Comparison of ENCODE assay signal across 1 cellular context in genomic region chr10:88091490-88092061, GRCh38.
TF ChIP-seq lines count a peak whose summit lies in the region.

No MANE protein-coding gene starts in this region.

TF ChIP-seq in GM12878, 131 proteins besides CTCF, POLR2A, EP300 and RAD21 (continued from another document):
- TF ChIP-seq PRDM15 (CRISPR knock-in tag; IDR thresholded peaks at IDR 0.05) (no peak), IRF4 (IDR thresholded peaks at IDR 0.05; ENCODE audit: low read depth, low read length) (peak; percentile 91), TCF3 (IDR thresholded peaks at IDR 0.05; ENCODE audit: borderline replicate concordance, insufficient read depth, low read depth, low read length) (0 out of 2 replicates have a peak, but pooled peaks have one; percentile 53), ATF7 (IDR thresholded peaks at IDR 0.05; ENCODE audit: low read depth) (peak; percentile 96), SP1 (IDR thresholded peaks at IDR 0.05; ENCODE audit: low read depth, low read length) (peak; percentile 46), CREM (IDR thresholded peaks at IDR 0.05; ENCODE audit: low read depth) (peak; percentile 93), GATAD2B (conservative IDR thresholded peaks at IDR 0.05; ENCODE audit: low read depth) (peak; percentile 61), FOXK2 (IDR thresholded peaks at IDR 0.05) (no peak), ZNF207 (IDR thresholded peaks at IDR 0.05; ENCODE audit: borderline replicate concordance) (no peak), HSF1 (IDR thresholded peaks at IDR 0.05; ENCODE audit: low read depth, low read length) (no peak), CHD1 (IDR thresholded peaks at IDR 0.05; ENCODE audit: low read depth, low read length) (no peak), TAF1 (IDR thresholded peaks at IDR 0.05; ENCODE audit: borderline replicate concordance, low read depth, low read length) (0 out of 2 replicates have a peak, but pooled peaks have one; percentile 28), BCLAF1 (IDR thresholded peaks at IDR 0.05) (no peak), MEF2B (IDR thresholded peaks at IDR 0.05; ENCODE audit: partially characterized antibody, poor library complexity, severe bottlenecking) (peak; percentile 96), MLLT1 (IDR thresholded peaks at IDR 0.05) (peak; percentile 87), ZNF274 (IDR thresholded peaks at IDR 0.05; ENCODE audit: insufficient read depth, insufficient read length) (no peak), RUNX3 (IDR thresholded peaks at IDR 0.05; ENCODE audit: low read length) (peak; percentile 96), PAX5 (IDR thresholded peaks at IDR 0.05; ENCODE audit: borderline replicate concordance, low read depth, low read length) (peak; percentile 97), BMI1 (IDR thresholded peaks at IDR 0.05; ENCODE audit: borderline replicate concordance) (peak; percentile 38; the same call in 1 of the 2 replicates), POLR2AphosphoS5 (IDR thresholded peaks at IDR 0.05; ENCODE audit: low read length) (peak; percentile 50; the same call in 1 of the 2 replicates), RELA (IDR thresholded peaks at IDR 0.05; ENCODE audit: borderline replicate concordance, partially characterized antibody) (peak; percentile 79), MEF2A (IDR thresholded peaks at IDR 0.05; ENCODE audit: insufficient read depth, low read depth, low read length) (peak; percentile 86), MYC (IDR thresholded peaks at IDR 0.05; ENCODE audit: insufficient read depth, insufficient read length, insufficient replicate concordance, low read length, severe bottlenecking) (peak; percentile 33), PML (IDR thresholded peaks at IDR 0.05; ENCODE audit: low read length) (0 out of 2 replicates have a peak, but pooled peaks have one; percentile 21), SMAD5 (IDR thresholded peaks at IDR 0.05; ENCODE audit: low read depth) (no peak), RAD51 (IDR thresholded peaks at IDR 0.05) (peak; percentile 85), USF2 (IDR thresholded peaks at IDR 0.05; ENCODE audit: borderline replicate concordance, low read depth, low read length) (peak; percentile 46; the same call in 1 of the 2 replicates), BCL3 (IDR thresholded peaks at IDR 0.05; ENCODE audit: borderline replicate concordance, insufficient read depth, low read depth, low read length, poor library complexity, severe bottlenecking) (peak; percentile 73), POLR2AphosphoS2 (IDR thresholded peaks at IDR 0.05; ENCODE audit: low read depth, low read length) (no peak), SUZ12 (IDR thresholded peaks at IDR 0.05; ENCODE audit: unreplicated experiment) (no peak), CBX3 (IDR thresholded peaks at IDR 0.05; ENCODE audit: borderline replicate concordance, low read depth) (no peak), TCF12 (IDR thresholded peaks at IDR 0.05; ENCODE audit: low read depth, low read length) (peak; percentile 88), WRNIP1 (IDR thresholded peaks at IDR 0.05; ENCODE audit: borderline replicate concordance, low read depth, low read length) (no peak), CBFB (IDR thresholded peaks at IDR 0.05; ENCODE audit: low read depth) (peak; percentile 83), JUND (IDR thresholded peaks at IDR 0.05; ENCODE audit: low read depth, low read length) (no peak), SPI1 (IDR thresholded peaks at IDR 0.05; ENCODE audit: borderline replicate concordance, insufficient read depth, low read depth, low read length) (peak; percentile 58; the same call in 1 of the 2 replicates), BRCA1 (IDR thresholded peaks at IDR 0.05; ENCODE audit: low read depth, low read length) (no peak), ZBTB33 (IDR thresholded peaks at IDR 0.05) (no peak), IKZF1 (conservative IDR thresholded peaks at IDR 0.05) (peak; percentile 98), SREBF2 (IDR thresholded peaks at IDR 0.05; ENCODE audit: low read length) (no peak), SRF (IDR thresholded peaks at IDR 0.05; ENCODE audit: low read depth in 2 of 2, low read length in 2 of 2) (no peak), CREB1 (IDR thresholded peaks at IDR 0.05; ENCODE audit: low read depth) (peak; percentile 88; the same call in 1 of the 2 replicates), IRF5 (IDR thresholded peaks at IDR 0.05; ENCODE audit: borderline replicate concordance) (no peak), PKNOX1 (IDR thresholded peaks at IDR 0.05) (no peak; the same call in 1 of the 2 replicates), STAT1 (conservative IDR thresholded peaks at IDR 0.05) (no peak), NFYA (IDR thresholded peaks at IDR 0.05; ENCODE audit: borderline replicate concordance, low read depth, low read length) (no peak), ZZZ3 (IDR thresholded peaks at IDR 0.05; ENCODE audit: control insufficient read depth, insufficient read length, low read depth) (no peak), ZNF217 (IDR thresholded peaks at IDR 0.05) (peak; percentile 88; the same call in 1 of the 2 replicates)
TF ChIP-seq in GM12878: peak in this region for 64.
